ENCODE assay signal across 1 cellular context in the genomic region with DNA sequence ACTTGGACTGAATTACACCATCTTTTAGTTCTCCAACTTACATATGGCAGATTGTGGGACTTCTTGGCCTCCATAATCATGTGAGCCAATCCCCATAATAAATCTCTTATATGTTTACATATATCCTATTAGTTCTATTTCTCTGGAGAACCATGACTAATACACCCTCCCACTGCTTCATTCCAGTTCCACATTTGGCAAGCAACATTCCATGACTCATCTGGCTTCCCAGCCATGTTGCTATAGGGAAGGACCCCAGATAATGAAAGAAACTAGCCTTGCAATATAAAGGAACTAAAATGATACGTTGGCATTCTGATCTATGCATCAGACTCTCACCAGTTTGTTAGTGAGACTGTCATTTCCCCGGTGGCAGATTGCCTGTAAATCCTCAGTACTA.
TF ChIP-seq lines count a peak whose summit lies in the region.

No MANE protein-coding gene starts in this region.

TF ChIP-seq in SK-N-SH, 30 proteins besides CTCF, POLR2A, EP300 and RAD21 (continued from another document):
- TF ChIP-seq, protein P1, sequence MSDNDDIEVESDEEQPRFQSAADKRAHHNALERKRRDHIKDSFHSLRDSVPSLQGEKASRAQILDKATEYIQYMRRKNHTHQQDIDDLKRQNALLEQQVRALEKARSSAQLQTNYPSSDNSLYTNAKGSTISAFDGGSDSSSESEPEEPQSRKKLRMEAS (IDR thresholded peaks at IDR 0.05; ENCODE audit: low read depth), result no peak
- TF ChIP-seq FOSL2 (IDR thresholded peaks at IDR 0.05; ENCODE audit: borderline replicate concordance, low read depth) (peak; percentile 93), SIN3A (IDR thresholded peaks at IDR 0.05; ENCODE audit: borderline replicate concordance, low read depth, low read length) (no peak), POLR2AphosphoS5 (IDR thresholded peaks at IDR 0.05; ENCODE audit: low read depth, low read length) (no peak; the same call in 1 of the 2 replicates), TEAD4 (IDR thresholded peaks at IDR 0.05; ENCODE audit: borderline replicate concordance, insufficient read depth) (no peak), NFIC (IDR thresholded peaks at IDR 0.05; ENCODE audit: borderline replicate concordance) (peak; percentile 73), RXRA (IDR thresholded peaks at IDR 0.05; ENCODE audit: borderline replicate concordance, low read depth) (no peak), FOXJ3 (CRISPR knock-in tag; IDR thresholded peaks at IDR 0.05) (no peak), FOXM1 (IDR thresholded peaks at IDR 0.05; ENCODE audit: low read depth) (no peak), RFX5 (IDR thresholded peaks at IDR 0.05; ENCODE audit: low read length) (no peak), TAF1 (IDR thresholded peaks at IDR 0.05; ENCODE audit: borderline replicate concordance, low read depth, low read length) (no peak), MXI1 (IDR thresholded peaks at IDR 0.05; ENCODE audit: low read depth, low read length) (no peak), ELF1 (IDR thresholded peaks at IDR 0.05) (no peak), CHD2 (IDR thresholded peaks at IDR 0.05; ENCODE audit: low read length, partially characterized antibody) (no peak), NRF1 (IDR thresholded peaks at IDR 0.05; ENCODE audit: low read depth, low read length) (no peak), MEF2A (IDR thresholded peaks at IDR 0.05; ENCODE audit: borderline replicate concordance, low read depth) (no peak), YY1 (IDR thresholded peaks at IDR 0.05; ENCODE audit: low read depth) (peak; percentile 36; the same call in 1 of the 2 replicates), JUND (IDR thresholded peaks at IDR 0.05) (peak; percentile 82), RCOR1 (IDR thresholded peaks at IDR 0.05; ENCODE audit: low read length) (no peak), GATA2 (CRISPR knock-in tag; IDR thresholded peaks at IDR 0.05) (no peak), GABPA (IDR thresholded peaks at IDR 0.05; ENCODE audit: low read depth) (no peak), TCF12 (IDR thresholded peaks at IDR 0.05) (peak; percentile 39; the same call in 1 of the 2 replicates), EZH2phosphoT487 (IDR thresholded peaks at IDR 0.05; ENCODE audit: borderline replicate concordance, low read depth) (no peak), SMC3 (IDR thresholded peaks at IDR 0.05; ENCODE audit: low read depth, low read length) (no peak)
- TF ChIP-seq, protein P2, sequence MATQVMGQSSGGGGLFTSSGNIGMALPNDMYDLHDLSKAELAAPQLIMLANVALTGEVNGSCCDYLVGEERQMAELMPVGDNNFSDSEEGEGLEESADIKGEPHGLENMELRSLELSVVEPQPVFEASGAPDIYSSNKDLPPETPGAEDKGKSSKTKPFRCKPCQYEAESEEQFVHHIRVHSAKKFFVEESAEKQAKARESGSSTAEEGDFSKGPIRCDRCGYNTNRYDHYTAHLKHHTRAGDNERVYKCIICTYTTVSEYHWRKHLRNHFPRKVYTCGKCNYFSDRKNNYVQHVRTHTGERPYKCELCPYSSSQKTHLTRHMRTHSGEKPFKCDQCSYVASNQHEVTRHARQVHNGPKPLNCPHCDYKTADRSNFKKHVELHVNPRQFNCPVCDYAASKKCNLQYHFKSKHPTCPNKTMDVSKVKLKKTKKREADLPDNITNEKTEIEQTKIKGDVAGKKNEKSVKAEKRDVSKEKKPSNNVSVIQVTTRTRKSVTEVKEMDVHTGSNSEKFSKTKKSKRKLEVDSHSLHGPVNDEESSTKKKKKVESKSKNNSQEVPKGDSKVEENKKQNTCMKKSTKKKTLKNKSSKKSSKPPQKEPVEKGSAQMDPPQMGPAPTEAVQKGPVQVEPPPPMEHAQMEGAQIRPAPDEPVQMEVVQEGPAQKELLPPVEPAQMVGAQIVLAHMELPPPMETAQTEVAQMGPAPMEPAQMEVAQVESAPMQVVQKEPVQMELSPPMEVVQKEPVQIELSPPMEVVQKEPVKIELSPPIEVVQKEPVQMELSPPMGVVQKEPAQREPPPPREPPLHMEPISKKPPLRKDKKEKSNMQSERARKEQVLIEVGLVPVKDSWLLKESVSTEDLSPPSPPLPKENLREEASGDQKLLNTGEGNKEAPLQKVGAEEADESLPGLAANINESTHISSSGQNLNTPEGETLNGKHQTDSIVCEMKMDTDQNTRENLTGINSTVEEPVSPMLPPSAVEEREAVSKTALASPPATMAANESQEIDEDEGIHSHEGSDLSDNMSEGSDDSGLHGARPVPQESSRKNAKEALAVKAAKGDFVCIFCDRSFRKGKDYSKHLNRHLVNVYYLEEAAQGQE (IDR thresholded peaks at IDR 0.05; ENCODE audit: low read depth, low read length), result no peak
- TF ChIP-seq, protein P3, sequence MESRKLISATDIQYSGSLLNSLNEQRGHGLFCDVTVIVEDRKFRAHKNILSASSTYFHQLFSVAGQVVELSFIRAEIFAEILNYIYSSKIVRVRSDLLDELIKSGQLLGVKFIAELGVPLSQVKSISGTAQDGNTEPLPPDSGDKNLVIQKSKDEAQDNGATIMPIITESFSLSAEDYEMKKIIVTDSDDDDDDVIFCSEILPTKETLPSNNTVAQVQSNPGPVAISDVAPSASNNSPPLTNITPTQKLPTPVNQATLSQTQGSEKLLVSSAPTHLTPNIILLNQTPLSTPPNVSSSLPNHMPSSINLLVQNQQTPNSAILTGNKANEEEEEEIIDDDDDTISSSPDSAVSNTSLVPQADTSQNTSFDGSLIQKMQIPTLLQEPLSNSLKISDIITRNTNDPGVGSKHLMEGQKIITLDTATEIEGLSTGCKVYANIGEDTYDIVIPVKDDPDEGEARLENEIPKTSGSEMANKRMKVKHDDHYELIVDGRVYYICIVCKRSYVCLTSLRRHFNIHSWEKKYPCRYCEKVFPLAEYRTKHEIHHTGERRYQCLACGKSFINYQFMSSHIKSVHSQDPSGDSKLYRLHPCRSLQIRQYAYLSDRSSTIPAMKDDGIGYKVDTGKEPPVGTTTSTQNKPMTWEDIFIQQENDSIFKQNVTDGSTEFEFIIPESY (IDR thresholded peaks at IDR 0.05; ENCODE audit: borderline replicate concordance, low read depth), result no peak
- TF ChIP-seq, protein P4, sequence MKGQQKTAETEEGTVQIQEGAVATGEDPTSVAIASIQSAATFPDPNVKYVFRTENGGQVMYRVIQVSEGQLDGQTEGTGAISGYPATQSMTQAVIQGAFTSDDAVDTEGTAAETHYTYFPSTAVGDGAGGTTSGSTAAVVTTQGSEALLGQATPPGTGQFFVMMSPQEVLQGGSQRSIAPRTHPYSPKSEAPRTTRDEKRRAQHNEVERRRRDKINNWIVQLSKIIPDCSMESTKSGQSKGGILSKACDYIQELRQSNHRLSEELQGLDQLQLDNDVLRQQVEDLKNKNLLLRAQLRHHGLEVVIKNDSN (IDR thresholded peaks at IDR 0.05; ENCODE audit: borderline replicate concordance, low read depth), result no peak
- TF ChIP-seq, protein P5, sequence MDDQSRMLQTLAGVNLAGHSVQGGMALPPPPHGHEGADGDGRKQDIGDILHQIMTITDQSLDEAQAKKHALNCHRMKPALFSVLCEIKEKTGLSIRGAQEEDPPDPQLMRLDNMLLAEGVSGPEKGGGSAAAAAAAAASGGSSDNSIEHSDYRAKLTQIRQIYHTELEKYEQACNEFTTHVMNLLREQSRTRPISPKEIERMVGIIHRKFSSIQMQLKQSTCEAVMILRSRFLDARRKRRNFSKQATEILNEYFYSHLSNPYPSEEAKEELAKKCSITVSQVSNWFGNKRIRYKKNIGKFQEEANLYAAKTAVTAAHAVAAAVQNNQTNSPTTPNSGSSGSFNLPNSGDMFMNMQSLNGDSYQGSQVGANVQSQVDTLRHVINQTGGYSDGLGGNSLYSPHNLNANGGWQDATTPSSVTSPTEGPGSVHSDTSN (IDR thresholded peaks at IDR 0.05), result no peak
- TF ChIP-seq, protein P6, sequence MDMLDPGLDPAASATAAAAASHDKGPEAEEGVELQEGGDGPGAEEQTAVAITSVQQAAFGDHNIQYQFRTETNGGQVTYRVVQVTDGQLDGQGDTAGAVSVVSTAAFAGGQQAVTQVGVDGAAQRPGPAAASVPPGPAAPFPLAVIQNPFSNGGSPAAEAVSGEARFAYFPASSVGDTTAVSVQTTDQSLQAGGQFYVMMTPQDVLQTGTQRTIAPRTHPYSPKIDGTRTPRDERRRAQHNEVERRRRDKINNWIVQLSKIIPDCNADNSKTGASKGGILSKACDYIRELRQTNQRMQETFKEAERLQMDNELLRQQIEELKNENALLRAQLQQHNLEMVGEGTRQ (IDR thresholded peaks at IDR 0.05; ENCODE audit: borderline replicate concordance, low read depth, low read length), result no peak
